1 cellular context compared by ENCODE assay signal in the genomic region with DNA sequence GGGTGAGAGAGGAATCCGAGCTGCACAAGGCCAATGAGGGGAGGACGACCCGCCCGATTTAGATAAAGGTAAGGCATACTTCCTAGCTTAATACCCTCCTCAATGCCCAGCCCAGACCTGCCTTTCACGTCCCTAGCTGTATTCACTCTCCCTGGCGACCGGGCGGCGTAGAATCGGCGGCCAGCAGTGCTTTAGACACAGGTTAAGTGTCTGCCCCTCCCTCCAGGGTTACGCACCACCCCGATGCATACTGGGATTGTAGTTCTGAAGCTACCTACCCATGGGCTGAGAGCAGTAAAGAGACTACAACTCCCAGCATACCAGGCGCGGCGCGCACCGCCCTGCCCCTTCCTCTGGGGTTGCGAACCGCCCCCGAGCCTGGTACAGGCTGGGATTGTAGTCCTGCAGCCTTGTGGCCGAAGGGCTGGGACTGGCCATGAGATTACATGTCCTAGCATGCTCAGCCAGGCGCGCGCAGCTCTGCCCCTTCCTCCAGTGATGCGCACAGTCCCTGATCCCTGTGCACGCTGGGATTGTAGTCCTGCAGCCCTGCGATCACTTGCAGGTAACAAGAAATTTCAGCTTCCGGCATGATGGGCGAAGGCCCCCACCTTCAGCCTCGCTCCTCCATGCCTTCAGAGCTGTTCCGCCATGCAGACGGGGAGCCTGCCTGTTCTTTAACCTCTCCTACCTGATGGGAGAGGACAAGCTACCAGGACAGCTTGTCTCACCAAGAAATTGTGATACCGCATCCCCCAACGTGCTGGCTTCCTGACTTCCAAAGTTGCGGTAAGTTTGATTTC.
TF ChIP-seq lines count a peak whose summit lies in the region.

No MANE protein-coding gene starts in this region.

TF ChIP-seq in K562, 482 proteins besides CTCF, POLR2A, EP300 and RAD21 (continued from another document):
- TF ChIP-seq, protein P1, sequence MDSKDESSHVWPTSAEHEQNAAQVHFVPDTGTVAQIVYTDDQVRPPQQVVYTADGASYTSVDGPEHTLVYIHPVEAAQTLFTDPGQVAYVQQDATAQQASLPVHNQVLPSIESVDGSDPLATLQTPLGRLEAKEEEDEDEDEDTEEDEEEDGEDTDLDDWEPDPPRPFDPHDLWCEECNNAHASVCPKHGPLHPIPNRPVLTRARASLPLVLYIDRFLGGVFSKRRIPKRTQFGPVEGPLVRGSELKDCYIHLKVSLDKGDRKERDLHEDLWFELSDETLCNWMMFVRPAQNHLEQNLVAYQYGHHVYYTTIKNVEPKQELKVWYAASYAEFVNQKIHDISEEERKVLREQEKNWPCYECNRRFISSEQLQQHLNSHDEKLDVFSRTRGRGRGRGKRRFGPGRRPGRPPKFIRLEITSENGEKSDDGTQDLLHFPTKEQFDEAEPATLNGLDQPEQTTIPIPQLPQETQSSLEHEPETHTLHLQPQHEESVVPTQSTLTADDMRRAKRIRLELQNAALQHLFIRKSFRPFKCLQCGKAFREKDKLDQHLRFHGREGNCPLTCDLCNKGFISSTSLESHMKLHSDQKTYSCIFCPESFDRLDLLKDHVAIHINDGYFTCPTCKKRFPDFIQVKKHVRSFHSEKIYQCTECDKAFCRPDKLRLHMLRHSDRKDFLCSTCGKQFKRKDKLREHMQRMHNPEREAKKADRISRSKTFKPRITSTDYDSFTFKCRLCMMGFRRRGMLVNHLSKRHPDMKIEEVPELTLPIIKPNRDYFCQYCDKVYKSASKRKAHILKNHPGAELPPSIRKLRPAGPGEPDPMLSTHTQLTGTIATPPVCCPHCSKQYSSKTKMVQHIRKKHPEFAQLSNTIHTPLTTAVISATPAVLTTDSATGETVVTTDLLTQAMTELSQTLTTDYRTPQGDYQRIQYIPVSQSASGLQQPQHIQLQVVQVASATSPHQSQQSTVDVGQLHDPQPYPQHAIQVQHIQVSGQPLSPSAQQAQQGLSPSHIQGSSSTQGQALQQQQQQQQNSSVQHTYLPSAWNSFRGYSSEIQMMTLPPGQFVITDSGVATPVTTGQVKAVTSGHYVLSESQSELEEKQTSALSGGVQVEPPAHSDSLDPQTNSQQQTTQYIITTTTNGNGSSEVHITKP (IDR thresholded peaks at IDR 0.05; ENCODE audit: partially characterized antibody), result peak; percentile 78
- TF ChIP-seq, protein P2, sequence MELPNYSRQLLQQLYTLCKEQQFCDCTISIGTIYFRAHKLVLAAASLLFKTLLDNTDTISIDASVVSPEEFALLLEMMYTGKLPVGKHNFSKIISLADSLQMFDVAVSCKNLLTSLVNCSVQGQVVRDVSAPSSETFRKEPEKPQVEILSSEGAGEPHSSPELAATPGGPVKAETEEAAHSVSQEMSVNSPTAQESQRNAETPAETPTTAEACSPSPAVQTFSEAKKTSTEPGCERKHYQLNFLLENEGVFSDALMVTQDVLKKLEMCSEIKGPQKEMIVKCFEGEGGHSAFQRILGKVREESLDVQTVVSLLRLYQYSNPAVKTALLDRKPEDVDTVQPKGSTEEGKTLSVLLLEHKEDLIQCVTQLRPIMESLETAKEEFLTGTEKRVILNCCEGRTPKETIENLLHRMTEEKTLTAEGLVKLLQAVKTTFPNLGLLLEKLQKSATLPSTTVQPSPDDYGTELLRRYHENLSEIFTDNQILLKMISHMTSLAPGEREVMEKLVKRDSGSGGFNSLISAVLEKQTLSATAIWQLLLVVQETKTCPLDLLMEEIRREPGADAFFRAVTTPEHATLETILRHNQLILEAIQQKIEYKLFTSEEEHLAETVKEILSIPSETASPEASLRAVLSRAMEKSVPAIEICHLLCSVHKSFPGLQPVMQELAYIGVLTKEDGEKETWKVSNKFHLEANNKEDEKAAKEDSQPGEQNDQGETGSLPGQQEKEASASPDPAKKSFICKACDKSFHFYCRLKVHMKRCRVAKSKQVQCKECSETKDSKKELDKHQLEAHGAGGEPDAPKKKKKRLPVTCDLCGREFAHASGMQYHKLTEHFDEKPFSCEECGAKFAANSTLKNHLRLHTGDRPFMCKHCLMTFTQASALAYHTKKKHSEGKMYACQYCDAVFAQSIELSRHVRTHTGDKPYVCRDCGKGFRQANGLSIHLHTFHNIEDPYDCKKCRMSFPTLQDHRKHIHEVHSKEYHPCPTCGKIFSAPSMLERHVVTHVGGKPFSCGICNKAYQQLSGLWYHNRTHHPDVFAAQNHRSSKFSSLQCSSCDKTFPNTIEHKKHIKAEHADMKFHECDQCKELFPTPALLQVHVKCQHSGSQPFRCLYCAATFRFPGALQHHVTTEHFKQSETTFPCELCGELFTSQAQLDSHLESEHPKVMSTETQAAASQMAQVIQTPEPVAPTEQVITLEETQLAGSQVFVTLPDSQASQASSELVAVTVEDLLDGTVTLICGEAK (IDR thresholded peaks at IDR 0.05), result peak; percentile 84
- TF ChIP-seq, protein P2 (CRISPR knock-in tag; IDR thresholded peaks at IDR 0.05), result no peak
